Comparison of ENCODE assay signal across 15 cellular contexts in the genomic region with DNA sequence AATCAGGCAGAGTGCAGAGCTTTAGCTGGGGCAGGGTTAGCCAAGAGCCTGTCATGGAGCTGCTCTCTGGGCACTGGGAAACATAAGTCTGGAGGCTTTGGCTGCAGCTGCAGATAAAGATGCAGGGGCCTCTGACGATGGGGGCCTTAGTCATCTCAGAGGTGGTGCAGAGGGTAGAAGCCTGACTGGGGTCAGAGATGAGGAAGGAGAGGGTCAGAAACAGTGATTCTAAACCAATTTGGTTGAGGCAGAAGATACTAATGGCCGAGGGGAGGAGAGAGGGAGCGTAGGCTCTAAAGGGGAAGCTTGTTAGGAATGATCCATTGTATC. TPM values are rescaled to one million over a fixed set of nuclear protein-coding genes. Genes with fewer than 3 reads are reported as not detected.
DNase-seq lines count a peak whose midpoint lies in the region; ATAC-seq and TF ChIP-seq lines count a peak whose summit lies in the region.
"Had no signal": no experiment of that assay in that cellular context is flagged by ENCODE, and none has a peak within 500 bp of the region (broad histone marks: within the 10 kb centered on the region; RNA-seq: fewer than 3 reads in every experiment).

No MANE protein-coding gene starts in this region.

- POLR2A ChIA-PET in RWPE1 (lab: Yijun Ruan, JAX; ENCODE audit: low non-redundant PET): no interaction called here

- peaks cover 2% of the 10 kb centered on the region for H3K36me3 Mint-ChIP-seq in IgD-negative memory B cell

- H3K9me3 Mint-ChIP-seq in IgD-negative memory B cell: peaks cover 0 to 2% (median 0%) of the 10 kb centered on the region in 3 donors

- DNase-seq in GM06990 (ENCODE audit: extremely low read depth, insufficient read length) (no peak), NCI-H1436 treated with DMSO at 0.1 percent for 48 hours (lab: John Stamatoyannopoulos, UW) (no peak), cardiac septum (ENCODE audit: low spot score) (no peak), RWPE1 (ENCODE audit: low spot score) (no peak)
- DNase-seq in activated effector memory CD4-positive, alpha-beta T cell treated with Interleukin-2 at 50 U/mL for 16 hours: no peak
- DNase-seq: adrenal gland; DND-41; HCEC 1CT; left lung; NCI-H774; stimulated activated CD4-positive, alpha-beta T cell treated with anti-CD3 and anti-CD28 coated beads, Interleukin-15, amount 100 ng/mL, for 24 hours had no signal

- peaks cover 54 to 79% (median 55%) of the 10 kb centered on the region in 3 donors for H3K4me1 Mint-ChIP-seq in IgD-negative memory B cell

- peak overlapping the region; percentile 51 for H3K4me3 ChIP-seq in GM06990 (replicated peaks; ENCODE audit: low read depth, low read length)
- peak overlapping the region; percentile 43 for H3K4me3 ChIP-seq in mononuclear cell (ENCODE audit: low read length)
- H3K4me3 ChIP-seq: adrenal gland, left lung had no signal

- intact Hi-C loops in cardiac septum (cut with DNase I): no loop called here

- CTCF ChIA-PET in RWPE1 (lab: Yijun Ruan, JAX): interaction anchor here (0.7 kb wide), 1 partner anchor 236 kb away, joined by 3 read pairs; no protein-coding TSS in a partner anchor

- peak overlapping the region; percentile 96 to 99 (median 98) for H3K4me3 Mint-ChIP-seq in IgD-negative memory B cell

- peak; percentile 16 for ATAC-seq in GM21390 (IDR thresholded peaks at IDR 0.05; ENCODE audit: unreplicated experiment)

- H3K9me3 ChIP-seq in mononuclear cell (ENCODE audit: low read depth, low read length): no peaks in the 10 kb centered on the region
- H3K9me3 ChIP-seq: adrenal gland, left lung had no signal

- no peak overlapping the region for H3K27ac ChIP-seq in RWPE1
- H3K27ac ChIP-seq: adrenal gland, KMS-11, left lung had no signal

- peaks cover 2% of the 10 kb centered on the region for H3K27me3 Mint-ChIP-seq in IgD-negative memory B cell

- TF ChIP-seq CTCF in GM06990 (IDR thresholded peaks at IDR 0.05; ENCODE audit: insufficient read depth, low read length, poor library complexity, severe bottlenecking) (no peak), RWPE1 (conservative IDR thresholded peaks at IDR 0.05; ENCODE audit: low read depth) (no peak)

- H3K36me3 ChIP-seq in GM06990 (ENCODE audit: control insufficient read depth, insufficient read depth, low read length): no peaks in the 10 kb centered on the region
- H3K36me3 ChIP-seq: adrenal gland, left lung had no signal

- no peaks in the 10 kb centered on the region; the same call in none of the 2 replicates for H3K27me3 ChIP-seq in GM06990 (replicated peaks; ENCODE audit: control insufficient read depth, insufficient read depth, low read length)
- H3K27me3 ChIP-seq in mononuclear cell (ENCODE audit: insufficient read depth, low read length): no peaks in the 10 kb centered on the region
- H3K27me3 ChIP-seq: adrenal gland, left lung had no signal

- H3K4me1 ChIP-seq in mononuclear cell (ENCODE audit: insufficient read depth, low read length): peaks cover 33% of the 10 kb centered on the region

- peak overlapping the region; percentile 97 to 100 (median 99) for H3K27ac Mint-ChIP-seq in IgD-negative memory B cell

RNA-seq across cellular contexts. Expression of a gene that starts 33.7 kb away (rescaled TPM):
- 40.2 TPM for polyA plus RNA-seq in IgD-negative memory B cell
- 12.5 TPM for total RNA-seq in mononuclear cell
- 19.5 TPM for total RNA-seq in cardiac septum
